1 cellular context compared by ENCODE assay signal in genomic region chr18:48896875-48897511, GRCh38.
TF ChIP-seq lines count a peak whose summit lies in the region.

No MANE protein-coding gene starts in this region.

TF ChIP-seq in K562, 482 proteins besides CTCF, POLR2A, EP300 and RAD21 (continued from another document and continues in another):
- TF ChIP-seq, protein P1, sequence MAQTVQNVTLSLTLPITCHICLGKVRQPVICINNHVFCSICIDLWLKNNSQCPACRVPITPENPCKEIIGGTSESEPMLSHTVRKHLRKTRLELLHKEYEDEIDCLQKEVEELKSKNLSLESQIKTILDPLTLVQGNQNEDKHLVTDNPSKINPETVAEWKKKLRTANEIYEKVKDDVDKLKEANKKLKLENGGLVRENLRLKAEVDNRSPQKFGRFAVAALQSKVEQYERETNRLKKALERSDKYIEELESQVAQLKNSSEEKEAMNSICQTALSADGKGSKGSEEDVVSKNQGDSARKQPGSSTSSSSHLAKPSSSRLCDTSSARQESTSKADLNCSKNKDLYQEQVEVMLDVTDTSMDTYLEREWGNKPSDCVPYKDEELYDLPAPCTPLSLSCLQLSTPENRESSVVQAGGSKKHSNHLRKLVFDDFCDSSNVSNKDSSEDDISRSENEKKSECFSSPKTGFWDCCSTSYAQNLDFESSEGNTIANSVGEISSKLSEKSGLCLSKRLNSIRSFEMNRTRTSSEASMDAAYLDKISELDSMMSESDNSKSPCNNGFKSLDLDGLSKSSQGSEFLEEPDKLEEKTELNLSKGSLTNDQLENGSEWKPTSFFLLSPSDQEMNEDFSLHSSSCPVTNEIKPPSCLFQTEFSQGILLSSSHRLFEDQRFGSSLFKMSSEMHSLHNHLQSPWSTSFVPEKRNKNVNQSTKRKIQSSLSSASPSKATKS (CRISPR knock-in tag; IDR thresholded peaks at IDR 0.05) = no peak
- TF ChIP-seq CEBPB (tag; IDR thresholded peaks at IDR 0.05) (peak; percentile 55; the same call in 1 of the 2 replicates), ZNF444 (CRISPR knock-in tag; IDR thresholded peaks at IDR 0.05) (no peak), RBM39 (optimal IDR thresholded peaks at IDR 0.05; ENCODE audit: low read depth, low read length) (no peak), YBX1 (IDR thresholded peaks at IDR 0.05) (no peak), NR2C2 (CRISPR knock-in tag; IDR thresholded peaks at IDR 0.05) (no peak), NR2C2 (tag; IDR thresholded peaks at IDR 0.05) (peak; percentile 93), ZNF12 (CRISPR knock-in tag; IDR thresholded peaks at IDR 0.05) (no peak), NEUROD1 (IDR thresholded peaks at IDR 0.05; ENCODE audit: borderline replicate concordance, low read depth, low read length, partially characterized antibody) (peak; percentile 27), CHAMP1 (IDR thresholded peaks at IDR 0.05) (no peak), MYBL2 (IDR thresholded peaks at IDR 0.05; ENCODE audit: low read depth) (no peak), MYBL2 (CRISPR knock-in tag; IDR thresholded peaks at IDR 0.05; ENCODE audit: borderline replicate concordance) (no peak), ZNF586 (CRISPR knock-in tag; conservative IDR thresholded peaks at IDR 0.05) (no peak), ZNF398 (CRISPR knock-in tag; IDR thresholded peaks at IDR 0.05) (no peak), RUNX1 (IDR thresholded peaks at IDR 0.05; ENCODE audit: low read depth) (no peak), TGIF2 (CRISPR knock-in tag; IDR thresholded peaks at IDR 0.05) (no peak), NR2C1 (IDR thresholded peaks at IDR 0.05) (peak; percentile 67), NR2C1 (tag; IDR thresholded peaks at IDR 0.05) (peak; percentile 76), CEBPZ (IDR thresholded peaks at IDR 0.05; ENCODE audit: borderline replicate concordance, low read depth, low read length) (no peak), ZNF121 (CRISPR knock-in tag; conservative IDR thresholded peaks at IDR 0.05) (no peak), ZNF124 (CRISPR knock-in tag; IDR thresholded peaks at IDR 0.05) (no peak), ARHGAP35 (IDR thresholded peaks at IDR 0.05; ENCODE audit: partially characterized antibody) (no peak), HNRNPL (IDR thresholded peaks at IDR 0.05; ENCODE audit: low read depth, low read length) (no peak), SP1 (CRISPR knock-in tag; IDR thresholded peaks at IDR 0.05) (peak; percentile 53), PRMT5 (CRISPR knock-in tag; IDR thresholded peaks at IDR 0.05) (no peak), HDGF (IDR thresholded peaks at IDR 0.05) (no peak), NFIC (IDR thresholded peaks at IDR 0.05) (0 out of 2 replicates have a peak, but pooled peaks have one; percentile 12), HBP1 (CRISPR knock-in tag; IDR thresholded peaks at IDR 0.05) (no peak), FOSL1 (tag; conservative IDR thresholded peaks at IDR 0.05) (peak; percentile 65), ELF4 (CRISPR knock-in tag; IDR thresholded peaks at IDR 0.05) (no peak), RNF2 (IDR thresholded peaks at IDR 0.05) (peak; percentile 52; the same call in 1 of the 2 replicates), ZNF282 (CRISPR knock-in tag; IDR thresholded peaks at IDR 0.05) (no peak), SPI1 (IDR thresholded peaks at IDR 0.05; ENCODE audit: borderline replicate concordance, low read depth, low read length) (peak; percentile 78; the same call in 1 of the 2 replicates)
- TF ChIP-seq, protein P2, sequence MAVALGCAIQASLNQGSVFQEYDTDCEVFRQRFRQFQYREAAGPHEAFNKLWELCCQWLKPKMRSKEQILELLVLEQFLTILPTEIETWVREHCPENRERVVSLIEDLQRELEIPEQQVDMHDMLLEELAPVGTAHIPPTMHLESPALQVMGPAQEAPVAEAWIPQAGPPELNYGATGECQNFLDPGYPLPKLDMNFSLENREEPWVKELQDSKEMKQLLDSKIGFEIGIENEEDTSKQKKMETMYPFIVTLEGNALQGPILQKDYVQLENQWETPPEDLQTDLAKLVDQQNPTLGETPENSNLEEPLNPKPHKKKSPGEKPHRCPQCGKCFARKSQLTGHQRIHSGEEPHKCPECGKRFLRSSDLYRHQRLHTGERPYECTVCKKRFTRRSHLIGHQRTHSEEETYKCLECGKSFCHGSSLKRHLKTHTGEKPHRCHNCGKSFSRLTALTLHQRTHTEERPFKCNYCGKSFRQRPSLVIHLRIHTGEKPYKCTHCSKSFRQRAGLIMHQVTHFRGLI (CRISPR knock-in tag; IDR thresholded peaks at IDR 0.05) = no peak
- TF ChIP-seq, protein P3, sequence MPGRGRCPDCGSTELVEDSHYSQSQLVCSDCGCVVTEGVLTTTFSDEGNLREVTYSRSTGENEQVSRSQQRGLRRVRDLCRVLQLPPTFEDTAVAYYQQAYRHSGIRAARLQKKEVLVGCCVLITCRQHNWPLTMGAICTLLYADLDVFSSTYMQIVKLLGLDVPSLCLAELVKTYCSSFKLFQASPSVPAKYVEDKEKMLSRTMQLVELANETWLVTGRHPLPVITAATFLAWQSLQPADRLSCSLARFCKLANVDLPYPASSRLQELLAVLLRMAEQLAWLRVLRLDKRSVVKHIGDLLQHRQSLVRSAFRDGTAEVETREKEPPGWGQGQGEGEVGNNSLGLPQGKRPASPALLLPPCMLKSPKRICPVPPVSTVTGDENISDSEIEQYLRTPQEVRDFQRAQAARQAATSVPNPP (IDR thresholded peaks at IDR 0.05; ENCODE audit: borderline replicate concordance, insufficient read depth, insufficient read length) = no peak
- TF ChIP-seq, protein P4, sequence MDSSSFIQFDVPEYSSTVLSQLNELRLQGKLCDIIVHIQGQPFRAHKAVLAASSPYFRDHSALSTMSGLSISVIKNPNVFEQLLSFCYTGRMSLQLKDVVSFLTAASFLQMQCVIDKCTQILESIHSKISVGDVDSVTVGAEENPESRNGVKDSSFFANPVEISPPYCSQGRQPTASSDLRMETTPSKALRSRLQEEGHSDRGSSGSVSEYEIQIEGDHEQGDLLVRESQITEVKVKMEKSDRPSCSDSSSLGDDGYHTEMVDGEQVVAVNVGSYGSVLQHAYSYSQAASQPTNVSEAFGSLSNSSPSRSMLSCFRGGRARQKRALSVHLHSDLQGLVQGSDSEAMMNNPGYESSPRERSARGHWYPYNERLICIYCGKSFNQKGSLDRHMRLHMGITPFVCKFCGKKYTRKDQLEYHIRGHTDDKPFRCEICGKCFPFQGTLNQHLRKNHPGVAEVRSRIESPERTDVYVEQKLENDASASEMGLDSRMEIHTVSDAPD (CRISPR knock-in tag; IDR thresholded peaks at IDR 0.05) = no peak
- TF ChIP-seq, protein P5, sequence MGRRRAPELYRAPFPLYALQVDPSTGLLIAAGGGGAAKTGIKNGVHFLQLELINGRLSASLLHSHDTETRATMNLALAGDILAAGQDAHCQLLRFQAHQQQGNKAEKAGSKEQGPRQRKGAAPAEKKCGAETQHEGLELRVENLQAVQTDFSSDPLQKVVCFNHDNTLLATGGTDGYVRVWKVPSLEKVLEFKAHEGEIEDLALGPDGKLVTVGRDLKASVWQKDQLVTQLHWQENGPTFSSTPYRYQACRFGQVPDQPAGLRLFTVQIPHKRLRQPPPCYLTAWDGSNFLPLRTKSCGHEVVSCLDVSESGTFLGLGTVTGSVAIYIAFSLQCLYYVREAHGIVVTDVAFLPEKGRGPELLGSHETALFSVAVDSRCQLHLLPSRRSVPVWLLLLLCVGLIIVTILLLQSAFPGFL (CRISPR knock-in tag; IDR thresholded peaks at IDR 0.05) = 0 out of 2 replicates have a peak, but pooled peaks have one; percentile 60
- TF ChIP-seq, protein P6, sequence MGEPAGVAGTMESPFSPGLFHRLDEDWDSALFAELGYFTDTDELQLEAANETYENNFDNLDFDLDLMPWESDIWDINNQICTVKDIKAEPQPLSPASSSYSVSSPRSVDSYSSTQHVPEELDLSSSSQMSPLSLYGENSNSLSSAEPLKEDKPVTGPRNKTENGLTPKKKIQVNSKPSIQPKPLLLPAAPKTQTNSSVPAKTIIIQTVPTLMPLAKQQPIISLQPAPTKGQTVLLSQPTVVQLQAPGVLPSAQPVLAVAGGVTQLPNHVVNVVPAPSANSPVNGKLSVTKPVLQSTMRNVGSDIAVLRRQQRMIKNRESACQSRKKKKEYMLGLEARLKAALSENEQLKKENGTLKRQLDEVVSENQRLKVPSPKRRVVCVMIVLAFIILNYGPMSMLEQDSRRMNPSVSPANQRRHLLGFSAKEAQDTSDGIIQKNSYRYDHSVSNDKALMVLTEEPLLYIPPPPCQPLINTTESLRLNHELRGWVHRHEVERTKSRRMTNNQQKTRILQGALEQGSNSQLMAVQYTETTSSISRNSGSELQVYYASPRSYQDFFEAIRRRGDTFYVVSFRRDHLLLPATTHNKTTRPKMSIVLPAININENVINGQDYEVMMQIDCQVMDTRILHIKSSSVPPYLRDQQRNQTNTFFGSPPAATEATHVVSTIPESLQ (CRISPR knock-in tag; IDR thresholded peaks at IDR 0.05) = no peak
- TF ChIP-seq, protein P7, sequence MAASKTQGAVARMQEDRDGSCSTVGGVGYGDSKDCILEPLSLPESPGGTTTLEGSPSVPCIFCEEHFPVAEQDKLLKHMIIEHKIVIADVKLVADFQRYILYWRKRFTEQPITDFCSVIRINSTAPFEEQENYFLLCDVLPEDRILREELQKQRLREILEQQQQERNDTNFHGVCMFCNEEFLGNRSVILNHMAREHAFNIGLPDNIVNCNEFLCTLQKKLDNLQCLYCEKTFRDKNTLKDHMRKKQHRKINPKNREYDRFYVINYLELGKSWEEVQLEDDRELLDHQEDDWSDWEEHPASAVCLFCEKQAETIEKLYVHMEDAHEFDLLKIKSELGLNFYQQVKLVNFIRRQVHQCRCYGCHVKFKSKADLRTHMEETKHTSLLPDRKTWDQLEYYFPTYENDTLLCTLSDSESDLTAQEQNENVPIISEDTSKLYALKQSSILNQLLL (CRISPR knock-in tag; IDR thresholded peaks at IDR 0.05; ENCODE audit: borderline replicate concordance) = no peak
